In the genomic region with DNA sequence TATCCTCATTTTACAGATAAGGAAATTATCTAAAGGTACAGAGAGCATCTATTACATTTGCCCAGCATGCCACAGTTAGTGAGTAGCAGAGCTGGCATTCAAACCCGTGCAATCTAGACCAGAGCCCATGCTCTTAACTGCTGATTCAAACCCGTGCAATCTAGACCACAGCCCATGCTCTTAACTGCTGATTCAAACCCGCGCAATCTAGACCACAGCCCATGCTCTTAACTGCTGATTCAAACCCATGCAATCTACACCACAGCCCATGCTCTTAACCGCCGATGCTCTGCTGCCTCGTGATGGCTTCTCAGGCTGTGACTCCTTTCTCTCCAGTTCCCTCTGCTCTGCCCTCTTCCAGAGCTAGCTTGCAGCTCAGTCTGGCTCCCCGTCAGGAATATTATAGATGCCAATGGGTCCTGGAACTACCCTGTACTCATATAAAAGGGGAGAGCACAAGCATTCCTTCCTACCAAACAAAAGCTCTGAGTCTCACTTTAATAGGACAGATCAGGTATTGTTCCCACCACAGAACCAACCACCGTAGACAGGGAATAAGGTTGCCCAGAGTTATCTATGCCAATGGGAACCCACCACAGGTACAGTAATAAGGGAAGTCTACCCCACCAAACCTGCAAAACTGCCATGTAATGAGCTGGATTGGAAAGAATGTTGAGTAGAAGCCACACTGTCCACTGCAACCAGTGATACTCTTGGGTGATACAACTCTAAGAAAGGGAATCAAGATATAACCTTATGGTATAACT, we compare ENCODE assay signal across 9 cellular contexts.
DNase-seq lines count a peak whose midpoint lies in the region; ATAC-seq, FAIRE-seq and TF ChIP-seq lines count a peak whose summit lies in the region.
"Had no signal": no experiment of that assay in that cellular context is flagged by ENCODE, and none has a peak within 500 bp of the region (broad histone marks: within the 10 kb centered on the region; RNA-seq: fewer than 3 reads in every experiment).

No MANE protein-coding gene starts in this region.

- DNase-seq in GM03348 (ENCODE audit: low spot score), result peak; percentile 70
- DNase-seq in KBM-7, result peak; percentile 59
- DNase-seq in astrocyte (ENCODE audit: low read depth), result peak; percentile 99
- DNase-seq in non-pigmented ciliary epithelial cell (ENCODE audit: low read depth), result peak; percentile 96
- DNase-seq in stomach, result no peak
- DNase-seq: NCI-H187 treated with DMSO at 0.1 percent for 48 hours had no signal

- 59 to 80% (median 68%) methylated on average over 8 to 9 of the region's 9 CpGs for WGBS in stomach, 5 donors

- peak overlapping the region; percentile 96 for H3K27ac Mint-ChIP-seq in astrocyte (ENCODE audit: unreplicated experiment)

- no peak for TF ChIP-seq EP300 in stomach (IDR thresholded peaks at IDR 0.05)

- peaks cover 13% of the 10 kb centered on the region for H3K4me1 ChIP-seq in astrocyte (ENCODE audit: insufficient read depth, low read length)
- H3K4me1 ChIP-seq in stomach, result no peaks in the 10 kb centered on the region

- H3K4me1 Mint-ChIP-seq in astrocyte (ENCODE audit: low read depth, unreplicated experiment), result peaks cover 24% of the 10 kb centered on the region

- peaks cover 3% of the 10 kb centered on the region for H3K36me3 Mint-ChIP-seq in astrocyte (ENCODE audit: low read depth, unreplicated experiment)

- peak; percentile 98 for FAIRE-seq in astrocyte (lab: Jason Lieb, UNC)

- H3K4me3 Mint-ChIP-seq in astrocyte (ENCODE audit: unreplicated experiment), result no peak overlapping the region

- no peak for ATAC-seq in GM19467 (IDR thresholded peaks at IDR 0.05; ENCODE audit: unreplicated experiment)
- no peak for ATAC-seq in esophagus mucosa
- ATAC-seq in GM21423 (IDR thresholded peaks at IDR 0.05; ENCODE audit: unreplicated experiment), result no peak

- no peak overlapping the region for H3K4me3 ChIP-seq in astrocyte (ENCODE audit: insufficient read depth, low read depth, low read length)
- H3K4me3 ChIP-seq in stomach, result no peak overlapping the region

- peak overlapping the region; percentile 32 for H3K9ac ChIP-seq in astrocyte (ENCODE audit: low read length)

- peak overlapping the region; percentile 75 for H3K27ac ChIP-seq in astrocyte (ENCODE audit: low read depth, low read length)
- H3K27ac ChIP-seq in stomach, result no peak overlapping the region

- no peaks in the 10 kb centered on the region for H3K27me3 Mint-ChIP-seq in astrocyte (ENCODE audit: low read depth, unreplicated experiment)

- no peaks in the 10 kb centered on the region for H3K27me3 ChIP-seq in astrocyte (ENCODE audit: insufficient read depth, low read length)
- H3K27me3 ChIP-seq in stomach, result no peaks in the 10 kb centered on the region

- H3K36me3 ChIP-seq in astrocyte (ENCODE audit: insufficient read depth, low read length) (no peaks in the 10 kb centered on the region), stomach (no peaks in the 10 kb centered on the region)

- H3K9me3 ChIP-seq in astrocyte (ENCODE audit: insufficient read depth, low read depth, low read length) (no peaks in the 10 kb centered on the region), stomach (no peaks in the 10 kb centered on the region)

- no peak for TF ChIP-seq CTCF in astrocyte (IDR thresholded peaks at IDR 0.05; ENCODE audit: insufficient read depth, low read depth, low read length)
- TF ChIP-seq CTCF in stomach (IDR thresholded peaks at IDR 0.05), result no peak

- TF ChIP-seq POLR2A in stomach (IDR thresholded peaks at IDR 0.05), result no peak

- in situ Hi-C loops in KBM-7 (cut with MboI; ENCODE audit: low pct_unique_long_range_greater_than_20kb, low sequenced_read_pairs), result no loop called here

- H4K20me1 ChIP-seq in astrocyte (ENCODE audit: insufficient read depth, low read length), result no peaks in the 10 kb centered on the region

- peaks cover 2% of the 10 kb centered on the region for H3K9me3 Mint-ChIP-seq in astrocyte (ENCODE audit: unreplicated experiment)

- H3K4me2 ChIP-seq in astrocyte (ENCODE audit: low read length), result peak overlapping the region; percentile 48

- H2AFZ ChIP-seq in astrocyte (ENCODE audit: low read depth, low read length), result no peak overlapping the region

- intact Hi-C loops in stomach (cut with DNase I; ENCODE audit: low total_unique reads), result no loop called here

- H3K79me2 ChIP-seq in astrocyte (ENCODE audit: insufficient read depth, low read length), result no peaks in the 10 kb centered on the region
